28 cellular contexts compared by ENCODE assay signal in the genomic region with DNA sequence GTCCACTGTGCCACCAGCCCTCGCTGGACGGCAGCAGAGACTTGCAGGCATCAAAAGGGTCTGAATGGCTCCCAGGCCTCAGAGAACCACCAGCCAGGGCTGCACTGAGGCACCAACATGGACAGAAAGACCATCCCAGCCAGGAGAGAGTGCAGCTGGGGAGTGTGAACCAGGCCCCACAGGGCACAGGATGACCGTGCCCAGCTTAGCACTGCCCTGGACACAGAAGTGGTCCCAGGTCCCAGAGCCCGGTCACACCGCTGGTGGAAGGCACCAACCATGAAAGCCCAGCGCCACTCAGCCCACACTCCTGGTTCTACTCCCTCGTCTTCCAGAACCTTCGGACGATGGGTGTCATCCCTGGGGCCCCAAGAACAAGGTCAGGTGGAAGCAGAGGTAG. TPM values are rescaled to one million over a fixed set of nuclear protein-coding genes. Genes with fewer than 3 reads are reported as not detected.
DNase-seq lines count a peak whose midpoint lies in the region; ATAC-seq, FAIRE-seq and TF ChIP-seq lines count a peak whose summit lies in the region.
"Had no signal": no experiment of that assay in that cellular context is flagged by ENCODE, and none has a peak within 500 bp of the region (broad histone marks: within the 10 kb centered on the region; RNA-seq: fewer than 3 reads in every experiment).

No MANE protein-coding gene starts in this region.

- H3K9me3 Mint-ChIP-seq in activated CD8-positive, alpha-beta memory T cell treated with anti-CD3 and anti-CD28 coated beads, Interleukin-2, amount 10 ng/mL, durations not matched to agents 7 days and 5 days (ENCODE audit: low read depth) = no peaks in the 10 kb centered on the region
- H3K9me3 Mint-ChIP-seq: CD14-positive monocyte; CD4-positive, alpha-beta T cell; CD8-positive, alpha-beta memory T cell; H9; HFFc6 had no signal

- H3K23ac ChIP-seq in H1 (ENCODE audit: insufficient read length) (no peak overlapping the region), neuronal stem cell (ENCODE audit: low read depth, low read length, poor library complexity) (peak overlapping the region; percentile 75)

- no peak overlapping the region for H2BK12ac ChIP-seq in H1 (ENCODE audit: low read depth, low read length)
- no peak overlapping the region for H2BK12ac ChIP-seq in neuronal stem cell (ENCODE audit: low read length)

- TF ChIP-seq CTCF in H1 (IDR thresholded peaks at IDR 0.05; ENCODE audit: control extremely low read depth in 1 of 3, insufficient read depth in 1 of 3, low read depth in 1 of 3, low read length in 3 of 3) = no peak

- H3K27me3 ChIP-seq in H1 (replicated peaks in 1 of 4; ENCODE audit: control insufficient read depth in 3 of 4, extremely low read depth in 1 of 4, insufficient read depth in 3 of 4, low read length in 3 of 4) (no peaks in the 10 kb centered on the region), neuronal stem cell (ENCODE audit: control insufficient read depth in 3 of 3, insufficient read depth in 3 of 3, low read depth in 1 of 3, low read length in 3 of 3) (peaks cover 0 to 8% (median 0%) of the 10 kb centered on the region in 3 experiments)
- H3K27me3 ChIP-seq: BE2C; BLaER1 treated with 17β-estradiol and CSF1 and Interleukin-3, amounts not matched to agents 10 nM and 100 nM had no signal

- H3K14ac ChIP-seq in H1 (ENCODE audit: insufficient read length) (no peak overlapping the region), neuronal stem cell (ENCODE audit: low read length) (no peak overlapping the region)

- no peaks in the 10 kb centered on the region for H3K36me3 Mint-ChIP-seq in activated CD8-positive, alpha-beta memory T cell treated with anti-CD3 and anti-CD28 coated beads, Interleukin-2, amount 10 ng/mL, durations not matched to agents 7 days and 5 days
- H3K36me3 Mint-ChIP-seq: CD14-positive monocyte; CD8-positive, alpha-beta memory T cell had no signal

- no peak overlapping the region for H3K27ac Mint-ChIP-seq in activated CD8-positive, alpha-beta memory T cell treated with anti-CD3 and anti-CD28 coated beads, Interleukin-2, amount 10 ng/mL, durations not matched to agents 7 days and 5 days
- H3K27ac Mint-ChIP-seq: CD14-positive monocyte; CD4-positive, alpha-beta T cell; H9; HFFc6 had no signal

- no peaks in the 10 kb centered on the region for H3K23me2 ChIP-seq in H1 (ENCODE audit: low read depth, low read length)

- peaks cover 6 to 9% of the 10 kb centered on the region in 2 experiments for H4K20me1 ChIP-seq in H1 (replicated peaks in 1 of 2; ENCODE audit: control insufficient read depth in 1 of 2, insufficient read depth in 2 of 2, low read length in 2 of 2)

- H3K79me1 ChIP-seq in H1 (ENCODE audit: low read depth, low read length) = no peaks in the 10 kb centered on the region
- H3K79me1 ChIP-seq in neuronal stem cell (ENCODE audit: low read depth, low read length) = no peaks in the 10 kb centered on the region

- H3K18ac ChIP-seq in H1 (ENCODE audit: extremely low read depth, low read length) = no peak overlapping the region
- H3K18ac ChIP-seq in neuronal stem cell (ENCODE audit: low read length) = peak overlapping the region; percentile 66

- no peak overlapping the region for H2BK20ac ChIP-seq in H1 (ENCODE audit: low read length)

- intact Hi-C loops in Right ventricle myocardium inferior (cut with DNase I) = no loop called here
- intact Hi-C loops in left ventricle myocardium superior (cut with micrococcal nuclease) = no loop called here

- H3K56ac ChIP-seq in H1 (replicated peaks; ENCODE audit: insufficient read length, low read depth, low read length) = no peak overlapping the region

- no peak overlapping the region for H3K27ac ChIP-seq in H1 (ENCODE audit: low read depth, low read length)
- no peak overlapping the region for H3K27ac ChIP-seq in neuronal stem cell (replicated peaks; ENCODE audit: low read length)
- H3K27ac ChIP-seq: 22Rv1; A549; BLaER1 treated with 17β-estradiol and CSF1 and Interleukin-3, amounts not matched to agents 10 nM and 100 nM; GM23248 had no signal

- ATAC-seq in Right ventricle myocardium inferior (no peak), left ventricle myocardium superior (no peak), SK-N-SH treated with all-trans-retinoic acid at 6 μM for 48 hours (no peak), HG03378 (IDR thresholded peaks at IDR 0.05; ENCODE audit: unreplicated experiment) (no peak)
- ATAC-seq in activated CD8-positive, alpha-beta memory T cell treated with anti-CD3 and anti-CD28 coated beads, Interleukin-2, amount 10 ng/mL, durations not matched to agents 7 days and 5 days = no peak
- ATAC-seq: A549, GM12878, HCT116 had no signal

- TF ChIP-seq RAD21 in H1 (IDR thresholded peaks at IDR 0.05 in 1 of 2, conservative IDR thresholded peaks at IDR 0.05 in 1 of 2; ENCODE audit: low read depth in 2 of 2, low read length in 2 of 2) = no peak

- no peak overlapping the region for H3K4me3 ChIP-seq in H1 (ENCODE audit: extremely low read depth in 1 of 4, insufficient read depth in 2 of 4, low read depth in 3 of 4, low read length in 4 of 4)
- H3K4me3 ChIP-seq in neuronal stem cell (ENCODE audit: low read length in 2 of 2) = no peak overlapping the region
- H3K4me3 ChIP-seq: A549; BLaER1 treated with 17β-estradiol and CSF1 and Interleukin-3, amounts not matched to agents 10 nM and 100 nM; GM12878; GM23248 had no signal

- H2BK5ac ChIP-seq in H1 (ENCODE audit: low read depth, low read length) (no peak overlapping the region), neuronal stem cell (ENCODE audit: low read length) (peak overlapping the region; percentile 49)

- H3K27me3 Mint-ChIP-seq in activated CD8-positive, alpha-beta memory T cell treated with anti-CD3 and anti-CD28 coated beads, Interleukin-2, amount 10 ng/mL, durations not matched to agents 7 days and 5 days = peaks cover 20% of the 10 kb centered on the region

- no peak for FAIRE-seq in H1 (lab: Jason Lieb, UNC)
- FAIRE-seq: A549, D721Med, GM12878, GM19239 had no signal

- H3K9ac ChIP-seq in H1 (replicated peaks in 1 of 4; ENCODE audit: extremely low read depth in 1 of 4, low read depth in 3 of 4, low read length in 3 of 4) = no peak overlapping the region
- H3K9ac ChIP-seq in neuronal stem cell (ENCODE audit: low read depth, low read length, poor library complexity) = peak overlapping the region; percentile 13
- H3K9ac ChIP-seq: BLaER1 treated with 17β-estradiol and CSF1 and Interleukin-3, amounts not matched to agents 10 nM and 100 nM; GM23248 had no signal

- WGBS in H1 (ENCODE audit: extremely low coverage in 1 of 2, insufficient coverage in 1 of 2, insufficient read length in 1 of 2, insufficient replicate concordance in 2 of 2, low coverage in 1 of 2, low lambda C conversion rate in 2 of 2, missing lambda C conversion rate in 1 of 2), 2 experiments = 96% methylated on average over 9 of the region's 9 CpGs; no CpG with 5 or more reads in 1 of the 2 experiments
- WGBS in neuronal stem cell (ENCODE audit: extremely low coverage in 2 of 2, insufficient read length in 2 of 2, insufficient replicate concordance in 1 of 2), 2 donors = no CpG with 5 or more reads among the region's 9 CpGs

- no peaks in the 10 kb centered on the region for H3K79me2 ChIP-seq in H1 (ENCODE audit: control insufficient read depth in 1 of 2, insufficient read depth in 2 of 2, low read length in 2 of 2)

- no peak overlapping the region for H3K4me2 ChIP-seq in H1 (ENCODE audit: insufficient read depth in 1 of 2, low read depth in 2 of 2, low read length in 2 of 2)
- no peak overlapping the region for H3K4me2 ChIP-seq in neuronal stem cell (ENCODE audit: insufficient read depth, low read length, poor library complexity, severe bottlenecking)
- H3K4me2 ChIP-seq: A549 had no signal

- peak in 1 of 2 experiments; percentile 33; a peak in 1 of 3 replicates for TF ChIP-seq POLR2A in H1 (IDR thresholded peaks at IDR 0.05; ENCODE audit: control extremely low read depth in 1 of 2, low read depth in 2 of 2, low read length in 2 of 2)

- CTCF ChIA-PET in H1 (lab: Charles Lee; ENCODE audit: partially characterized antibody) = interaction anchor here (1.0 kb wide), 1 partner anchor 71 kb away, joined by 3 read pairs; no protein-coding TSS in a partner anchor
- CTCF ChIA-PET in activated CD8-positive, alpha-beta memory T cell treated with anti-CD3 and anti-CD28 coated beads, Interleukin-2, amount 10 ng/mL, durations not matched to agents 7 days and 5 days (lab: Charles Lee) = no interaction called here

- peak; percentile 42 for DNase-seq in Right ventricle myocardium inferior (ENCODE audit: missing footprints)
- DNase-seq in left ventricle myocardium superior = no peak
- no peak for DNase-seq in H1 (ENCODE audit: low read depth in 1 of 2, low spot score in 2 of 2)
- DNase-seq in neuronal stem cell (ENCODE audit: low spot score) = no peak
- no peak for DNase-seq in activated CD8-positive, alpha-beta memory T cell treated with anti-CD3 and anti-CD28 coated beads, Interleukin-2, amount 10 ng/mL, durations not matched to agents 7 days and 5 days
- DNase-seq: ACHN; AML-193; BE2C; CD4-positive, alpha-beta T cell; CD8-positive, alpha-beta memory T cell; DMS 273 treated with DMSO at 0.1 percent for 48 hours; DMS79; EL; GDM1; GM23248; H9; HFFc6 had no signal

- H4K8ac ChIP-seq in H1 (ENCODE audit: extremely low read depth, insufficient read depth, low read length) (no peak overlapping the region), neuronal stem cell (ENCODE audit: low read depth, low read length) (no peak overlapping the region)

- no peak overlapping the region for H4K91ac ChIP-seq in H1 (replicated peaks; ENCODE audit: insufficient read length, low read length)
- H4K91ac ChIP-seq in neuronal stem cell (ENCODE audit: low read depth, low read length, poor library complexity) = no peak overlapping the region

- no peak overlapping the region for H2BK120ac ChIP-seq in H1 (replicated peaks; ENCODE audit: low read depth, low read length)
- peak overlapping the region; percentile 36 for H2BK120ac ChIP-seq in neuronal stem cell (ENCODE audit: low read depth, low read length)

- H2AK5ac ChIP-seq in H1 (ENCODE audit: low read depth, low read length) = no peak overlapping the region
- peak overlapping the region; percentile 25 for H2AK5ac ChIP-seq in neuronal stem cell (ENCODE audit: low read depth, low read length)

- H3K36me3 ChIP-seq in H1 (ENCODE audit: control insufficient read depth in 2 of 4, insufficient read depth in 4 of 4, low read length in 3 of 4) (peaks cover 2 to 13% (median 2%) of the 10 kb centered on the region in 4 experiments; a peak in 5 of 8 replicates), neuronal stem cell (replicated peaks in 1 of 2; ENCODE audit: control insufficient read depth in 2 of 2, insufficient read depth in 2 of 2, low read length in 2 of 2) (peaks cover 2 to 5% of the 10 kb centered on the region in 2 donors)
- H3K36me3 ChIP-seq: BE2C; BLaER1 treated with 17β-estradiol and CSF1 and Interleukin-3, amounts not matched to agents 10 nM and 100 nM had no signal

- H3K9me3 ChIP-seq in H1 (ENCODE audit: insufficient read depth in 2 of 2, low read depth in 1 of 2, low read length in 1 of 2) (no peaks in the 10 kb centered on the region), neuronal stem cell (replicated peaks in 1 of 2; ENCODE audit: control insufficient read depth in 2 of 2, insufficient read depth in 1 of 2, low read depth in 1 of 2, low read length in 2 of 2) (no peaks in the 10 kb centered on the region)
- H3K9me3 ChIP-seq: A549; BE2C; BLaER1 treated with 17β-estradiol and CSF1 and Interleukin-3, amounts not matched to agents 10 nM and 100 nM had no signal

- H4K5ac ChIP-seq in H1 (ENCODE audit: insufficient read length, low read depth, low read length) = no peak overlapping the region

- H3K4ac ChIP-seq in H1 (replicated peaks; ENCODE audit: insufficient read length, low read depth, low read length) (no peak overlapping the region), neuronal stem cell (ENCODE audit: low read length) (no peak overlapping the region)

- H3K4me3 Mint-ChIP-seq in activated CD8-positive, alpha-beta memory T cell treated with anti-CD3 and anti-CD28 coated beads, Interleukin-2, amount 10 ng/mL, durations not matched to agents 7 days and 5 days = no peak overlapping the region
- H3K4me3 Mint-ChIP-seq: CD14-positive monocyte; CD4-positive, alpha-beta T cell; CD8-positive, alpha-beta memory T cell; H9; HFFc6 had no signal

- H2BK15ac ChIP-seq in H1 (ENCODE audit: low read length) (no peak overlapping the region), neuronal stem cell (ENCODE audit: low read length) (no peak overlapping the region)

- H2AFZ ChIP-seq in H1 (ENCODE audit: low read length) = no peak overlapping the region
- no peak overlapping the region for H2AFZ ChIP-seq in neuronal stem cell (ENCODE audit: low read length)
- H2AFZ ChIP-seq: GM23248 had no signal

- no peak for TF ChIP-seq EP300 in H1 (IDR thresholded peaks at IDR 0.05; ENCODE audit: borderline replicate concordance in 1 of 2, low read depth in 2 of 2, low read length in 2 of 2)

- H3K4me1 Mint-ChIP-seq in activated CD8-positive, alpha-beta memory T cell treated with anti-CD3 and anti-CD28 coated beads, Interleukin-2, amount 10 ng/mL, durations not matched to agents 7 days and 5 days = no peaks in the 10 kb centered on the region
- H3K4me1 Mint-ChIP-seq: CD8-positive, alpha-beta memory T cell had no signal

- POLR2A ChIA-PET in H1 (lab: Charles Lee; ENCODE audit: partially characterized antibody) = interaction anchor here (0.6 to 1.6 kb wide), 5 partner anchors 9 to 49 kb away, joined by 3 to 7 read pairs (median 5); no protein-coding TSS in a partner anchor

- H3K4me1 ChIP-seq in H1 (replicated peaks in 1 of 4; ENCODE audit: control insufficient read depth in 3 of 4, insufficient read depth in 4 of 4, low read length in 3 of 4) (no peaks in the 10 kb centered on the region; a peak in 2 of 7 replicates), neuronal stem cell (ENCODE audit: control insufficient read depth in 2 of 2, insufficient read depth in 1 of 2, low read depth in 1 of 2, low read length in 2 of 2) (no peaks in the 10 kb centered on the region)
- H3K4me1 ChIP-seq: A549, BE2C had no signal

RNA-seq across cellular contexts. Expression of gene AQP12A, which starts 20.5 kb away (rescaled TPM):
- not detected for total RNA-seq in Right ventricle myocardium inferior
- total RNA-seq in left ventricle myocardium superior = not detected
- total RNA-seq in H1 (2021; fragmentation: NEBNext Ultra II Directional; extraction: Animal tissue kit (Norgen Biotek cat#: 25700)) = not detected in 2 replicates
- not detected in 2 replicates for polyA plus RNA-seq in H1 (2011; rRNA removed)
- polyA plus RNA-seq in H1 (2011; cell fraction: cytosol; rRNA removed) = not detected
- not detected for polyA plus RNA-seq in H1 (2011; cell fraction: nucleus; rRNA removed)
- not detected in 4 replicates for polyA plus RNA-seq in H1 (2012, experiment 1 of 2)
- not detected for polyA plus RNA-seq in H1 (2012, experiment 2 of 2)
- polyA plus RNA-seq in H1 (2013, experiment 1 of 2) = not detected
- not detected for polyA plus RNA-seq in H1 (2013, experiment 2 of 2)
- not detected in 2 replicates for polyA minus RNA-seq in H1 (2011; rRNA and poly(A)+ RNA removed)
- polyA minus RNA-seq in H1 (2011; cell fraction: cytosol; rRNA and poly(A)+ RNA removed) = not detected
- polyA minus RNA-seq in H1 (2011; cell fraction: nucleus; rRNA and poly(A)+ RNA removed) = not detected
- 0.10 TPM for polyA plus RNA-seq in neuronal stem cell (2013, experiment 1 of 2)
- polyA plus RNA-seq in neuronal stem cell (2013, experiment 2 of 2) = not detected
- not detected for total RNA-seq in activated CD8-positive, alpha-beta memory T cell treated with anti-CD3 and anti-CD28 coated beads, Interleukin-2, amount 10 ng/mL, durations not matched to agents 7 days and 5 days
- total RNA-seq: CD4-positive, alpha-beta T cell; CD8-positive, alpha-beta memory T cell; GM12878; GM23248; H4; H9; HFFc6 had no signal
- polyA plus RNA-seq: A549; CD14-positive monocyte; CD8-positive, alpha-beta memory T cell; GM12878; GM23248 had no signal

RNA-seq across cellular contexts. Expression of gene AQP12B, which starts 29.4 kb away (rescaled TPM):
- not detected for total RNA-seq in Right ventricle myocardium inferior
- total RNA-seq in left ventricle myocardium superior = not detected
- total RNA-seq in H1 (2021; fragmentation: NEBNext Ultra II Directional; extraction: Animal tissue kit (Norgen Biotek cat#: 25700)) = not detected in 2 replicates
- polyA plus RNA-seq in H1 (2011; rRNA removed) = not detected in 2 replicates
- polyA plus RNA-seq in H1 (2011; cell fraction: cytosol; rRNA removed) = not detected
- not detected for polyA plus RNA-seq in H1 (2011; cell fraction: nucleus; rRNA removed)
- polyA plus RNA-seq in H1 (2012, experiment 1 of 2) = not detected in 4 replicates
- polyA plus RNA-seq in H1 (2012, experiment 2 of 2) = not detected
- polyA plus RNA-seq in H1 (2013, experiment 1 of 2) = not detected
- polyA plus RNA-seq in H1 (2013, experiment 2 of 2) = not detected
- not detected in 2 replicates for polyA minus RNA-seq in H1 (2011; rRNA and poly(A)+ RNA removed)
- polyA minus RNA-seq in H1 (2011; cell fraction: cytosol; rRNA and poly(A)+ RNA removed) = not detected
- not detected for polyA minus RNA-seq in H1 (2011; cell fraction: nucleus; rRNA and poly(A)+ RNA removed)
- not detected for polyA plus RNA-seq in neuronal stem cell (2013, experiment 1 of 2)
- polyA plus RNA-seq in neuronal stem cell (2013, experiment 2 of 2) = not detected
- not detected for total RNA-seq in activated CD8-positive, alpha-beta memory T cell treated with anti-CD3 and anti-CD28 coated beads, Interleukin-2, amount 10 ng/mL, durations not matched to agents 7 days and 5 days
- total RNA-seq: CD4-positive, alpha-beta T cell; CD8-positive, alpha-beta memory T cell; GM12878; GM23248; H4; H9; HFFc6 had no signal
- polyA plus RNA-seq: A549; CD14-positive monocyte; CD8-positive, alpha-beta memory T cell; GM12878; GM23248 had no signal
